ENCODE assay signal across 37 cellular contexts in genomic region chr6:31090275-31090972, GRCh38. TPM values are rescaled to one million over a fixed set of nuclear protein-coding genes. Genes with fewer than 3 reads are reported as not detected.
"Had no signal": no experiment of that assay in that cellular context is flagged by ENCODE, and none has a peak within 500 bp of the region (broad histone marks: within the 10 kb centered on the region; RNA-seq: fewer than 3 reads in every experiment).

No MANE protein-coding gene starts in this region.

- DNase-seq: activated CD4-positive, alpha-beta memory T cell treated with anti-CD3 and anti-CD28 coated beads for 36 hours; activated CD4-positive, alpha-beta T cell treated with anti-CD3 and anti-CD28 coated beads for 36 hours; activated CD4-positive, alpha-beta T cell treated with anti-CD3 and anti-CD28 coated beads, Interleukin-2, amount 10 ng/mL, durations not matched to agents 24 days and 14 days; activated CD4-positive, CD25-positive, alpha-beta regulatory T cell; activated CD4-positive, CD25-positive, alpha-beta regulatory T cell treated with anti-CD3 and anti-CD28 coated beads, Interleukin-2, amount 50 U/mL, for 72 hours; activated CD8-positive, alpha-beta memory T cell treated with anti-CD3 and anti-CD28 coated beads, Interleukin-2, amount 10 ng/mL, durations not matched to agents 7 days and 5 days; activated CD8-positive, alpha-beta memory T cell treated with anti-CD3 and anti-CD28 coated beads, Interleukin-2, amount 50 U/mL, for 4 hours; activated CD8-positive, alpha-beta T cell treated with anti-CD3 and anti-CD28 coated beads, Interleukin-2, amount 10 ng/mL, durations not matched to agents 7 days and 5 days; activated effector memory CD4-positive, alpha-beta T cell treated with anti-CD3 and anti-CD28 coated beads, Interleukin-2, amount 50 U/mL, for 16 hours; activated naive CD4-positive, alpha-beta T cell treated with anti-CD3 and anti-CD28 coated beads for 36 hours; activated naive CD8-positive, alpha-beta T cell treated with anti-CD3 and anti-CD28 coated beads for 36 hours; activated naive CD8-positive, alpha-beta T cell treated with anti-CD3 and anti-CD28 coated beads, Interleukin-2, amount 50 U/mL, for 24 hours; activated T-cell treated with anti-CD3 and anti-CD28 coated beads, Interleukin-2, amount 50 U/mL, for 1 hour; activated T-cell treated with anti-CD3 and anti-CD28 coated beads, Interleukin-2, amount 50 U/mL, for 48 hours; adrenal gland; amygdala; aorta; body of pancreas; caudate nucleus; cortex of kidney; dermis blood vessel endothelial cell; effector CD4-positive, alpha-beta T cell; effector memory CD8-positive, alpha-beta T cell; erythroblast; foreskin keratinocyte; gastrocnemius medialis; glutamatergic neuron; heart left ventricle; T-helper 17 cell; T1000; WERI-Rb-1 had no signal

- FAIRE-seq: colon had no signal

- H3K36me3 ChIP-seq: adrenal gland, esophagus muscularis mucosa, gastrocnemius medialis, heart left ventricle, WERI-Rb-1 had no signal

- H3K27me3 ChIP-seq: adrenal gland, body of pancreas, esophagus muscularis mucosa, foreskin keratinocyte, gastrocnemius medialis had no signal

- H3K9me3 ChIP-seq: adrenal gland, body of pancreas, esophagus muscularis mucosa, gastrocnemius medialis, heart left ventricle had no signal

- H3K27ac ChIP-seq: adrenal gland, body of pancreas, esophagus muscularis mucosa, foreskin keratinocyte, gastrocnemius medialis, heart left ventricle, WERI-Rb-1 had no signal

- ATAC-seq: activated CD4-positive, alpha-beta T cell treated with anti-CD3 and anti-CD28 coated beads for 36 hours; activated CD8-positive, alpha-beta memory T cell treated with anti-CD3 and anti-CD28 coated beads, Interleukin-2, amount 10 ng/mL, durations not matched to agents 7 days and 5 days; activated CD8-positive, alpha-beta T cell treated with anti-CD3 and anti-CD28 coated beads, Interleukin-2, amount 10 ng/mL, durations not matched to agents 7 days and 5 days; activated naive CD8-positive, alpha-beta T cell treated with anti-CD3 and anti-CD28 coated beads, Interleukin-2, amount 50 U/mL, for 24 hours; body of pancreas; effector memory CD8-positive, alpha-beta T cell; foreskin keratinocyte; gastrocnemius medialis; heart left ventricle; T-helper 17 cell had no signal

- H3K4me3 ChIP-seq: adrenal gland, body of pancreas, esophagus muscularis mucosa, gastrocnemius medialis, heart left ventricle had no signal

RNA-seq across cellular contexts. Expression of gene C6orf15, which starts 22.0 kb away (rescaled TPM):
- total RNA-seq: activated CD4-positive, alpha-beta memory T cell treated with anti-CD3 and anti-CD28 coated beads for 36 hours; activated CD4-positive, alpha-beta T cell treated with anti-CD3 and anti-CD28 coated beads for 36 hours; activated CD4-positive, alpha-beta T cell treated with anti-CD3 and anti-CD28 coated beads, Interleukin-2, amount 10 ng/mL, durations not matched to agents 24 days and 14 days; activated CD8-positive, alpha-beta memory T cell treated with anti-CD3 and anti-CD28 coated beads for 36 hours; activated CD8-positive, alpha-beta memory T cell treated with anti-CD3 and anti-CD28 coated beads, Interleukin-2, amount 10 ng/mL, durations not matched to agents 7 days and 5 days; activated CD8-positive, alpha-beta T cell treated with anti-CD3 and anti-CD28 coated beads, Interleukin-2, amount 10 ng/mL, durations not matched to agents 7 days and 5 days; activated naive CD4-positive, alpha-beta T cell treated with anti-CD3 and anti-CD28 coated beads for 36 hours; activated naive CD8-positive, alpha-beta T cell treated with anti-CD3 and anti-CD28 coated beads for 36 hours; activated T-helper 1 cell treated with anti-CD3 and anti-CD28 coated beads, Interleukin-12 subunit alpha, Interleukin-12 subunit beta, Interleukin-2, Interleukin-4 antibody, amounts not matched to agents 30 ng/mL and 10 ng/mL and 1 ng/mL, durations not matched to agents 14 hours and 24 hours and 36 hours; activated T-helper 2 cell treated with anti-CD3 and anti-CD28 coated beads, Interferon-gamma antibody, Interleukin-2, Interleukin-4, amounts not matched to agents 10 μg/mL and 5 μg/mL and 100 μg/mL, durations not matched to agents 14 hours and 24 hours and 36 hours; adrenal gland; aorta; body of pancreas; dermis blood vessel endothelial cell; esophagus muscularis mucosa; gastrocnemius medialis; heart left ventricle; T-helper 17 cell had no signal
- polyA plus RNA-seq: adrenal gland, aorta, heart left ventricle had no signal

RNA-seq across cellular contexts. Expression of gene PSORS1C1, which starts 24.2 kb away (rescaled TPM):
- total RNA-seq: activated CD4-positive, alpha-beta memory T cell treated with anti-CD3 and anti-CD28 coated beads for 36 hours; activated CD4-positive, alpha-beta T cell treated with anti-CD3 and anti-CD28 coated beads, Interleukin-2, amount 10 ng/mL, durations not matched to agents 24 days and 14 days; activated CD8-positive, alpha-beta memory T cell treated with anti-CD3 and anti-CD28 coated beads for 36 hours; activated CD8-positive, alpha-beta T cell treated with anti-CD3 and anti-CD28 coated beads, Interleukin-2, amount 10 ng/mL, durations not matched to agents 7 days and 5 days; activated T-helper 2 cell treated with anti-CD3 and anti-CD28 coated beads, Interferon-gamma antibody, Interleukin-2, Interleukin-4, amounts not matched to agents 10 μg/mL and 5 μg/mL and 100 μg/mL, durations not matched to agents 14 hours and 24 hours and 36 hours; gastrocnemius medialis; T-helper 17 cell had no signal

RNA-seq across cellular contexts. Expression of gene CDSN, which starts 29.8 kb away (rescaled TPM):
- total RNA-seq: activated CD4-positive, alpha-beta memory T cell treated with anti-CD3 and anti-CD28 coated beads for 36 hours; activated CD4-positive, alpha-beta T cell treated with anti-CD3 and anti-CD28 coated beads for 36 hours; activated CD4-positive, alpha-beta T cell treated with anti-CD3 and anti-CD28 coated beads, Interleukin-2, amount 10 ng/mL, durations not matched to agents 24 days and 14 days; activated CD8-positive, alpha-beta memory T cell treated with anti-CD3 and anti-CD28 coated beads for 36 hours; activated CD8-positive, alpha-beta memory T cell treated with anti-CD3 and anti-CD28 coated beads, Interleukin-2, amount 10 ng/mL, durations not matched to agents 7 days and 5 days; activated CD8-positive, alpha-beta T cell treated with anti-CD3 and anti-CD28 coated beads, Interleukin-2, amount 10 ng/mL, durations not matched to agents 7 days and 5 days; activated naive CD4-positive, alpha-beta T cell treated with anti-CD3 and anti-CD28 coated beads for 36 hours; activated naive CD8-positive, alpha-beta T cell treated with anti-CD3 and anti-CD28 coated beads for 36 hours; activated T-helper 1 cell treated with anti-CD3 and anti-CD28 coated beads, Interleukin-12 subunit alpha, Interleukin-12 subunit beta, Interleukin-2, Interleukin-4 antibody, amounts not matched to agents 30 ng/mL and 10 ng/mL and 1 ng/mL, durations not matched to agents 14 hours and 24 hours and 36 hours; activated T-helper 2 cell treated with anti-CD3 and anti-CD28 coated beads, Interferon-gamma antibody, Interleukin-2, Interleukin-4, amounts not matched to agents 10 μg/mL and 5 μg/mL and 100 μg/mL, durations not matched to agents 14 hours and 24 hours and 36 hours; adrenal gland; aorta; body of pancreas; dermis blood vessel endothelial cell; esophagus muscularis mucosa; gastrocnemius medialis; T-helper 17 cell had no signal
- polyA plus RNA-seq: aorta had no signal

RNA-seq across cellular contexts. Expression of gene PSORS1C2, which starts 48.4 kb away (rescaled TPM):
- total RNA-seq: activated CD4-positive, alpha-beta memory T cell treated with anti-CD3 and anti-CD28 coated beads for 36 hours; activated CD4-positive, alpha-beta T cell treated with anti-CD3 and anti-CD28 coated beads for 36 hours; activated CD4-positive, alpha-beta T cell treated with anti-CD3 and anti-CD28 coated beads, Interleukin-2, amount 10 ng/mL, durations not matched to agents 24 days and 14 days; activated CD8-positive, alpha-beta memory T cell treated with anti-CD3 and anti-CD28 coated beads for 36 hours; activated CD8-positive, alpha-beta memory T cell treated with anti-CD3 and anti-CD28 coated beads, Interleukin-2, amount 10 ng/mL, durations not matched to agents 7 days and 5 days; activated CD8-positive, alpha-beta T cell treated with anti-CD3 and anti-CD28 coated beads, Interleukin-2, amount 10 ng/mL, durations not matched to agents 7 days and 5 days; activated naive CD4-positive, alpha-beta T cell treated with anti-CD3 and anti-CD28 coated beads for 36 hours; activated naive CD8-positive, alpha-beta T cell treated with anti-CD3 and anti-CD28 coated beads for 36 hours; activated T-helper 1 cell treated with anti-CD3 and anti-CD28 coated beads, Interleukin-12 subunit alpha, Interleukin-12 subunit beta, Interleukin-2, Interleukin-4 antibody, amounts not matched to agents 30 ng/mL and 10 ng/mL and 1 ng/mL, durations not matched to agents 14 hours and 24 hours and 36 hours; activated T-helper 2 cell treated with anti-CD3 and anti-CD28 coated beads, Interferon-gamma antibody, Interleukin-2, Interleukin-4, amounts not matched to agents 10 μg/mL and 5 μg/mL and 100 μg/mL, durations not matched to agents 14 hours and 24 hours and 36 hours; adrenal gland; aorta; body of pancreas; chondrocyte; dermis blood vessel endothelial cell; esophagus muscularis mucosa; foreskin keratinocyte; gastrocnemius medialis; heart left ventricle; T-helper 17 cell had no signal
- polyA plus RNA-seq: adrenal gland, aorta, foreskin keratinocyte, heart left ventricle had no signal
